ENCODE assay signal across 8 cellular contexts in genomic region chr22:21632237-21632895, GRCh38. TPM values are rescaled to one million over a fixed set of nuclear protein-coding genes. Genes with fewer than 3 reads are reported as not detected.
DNase-seq lines count a peak whose midpoint lies in the region; ATAC-seq and TF ChIP-seq lines count a peak whose summit lies in the region.

Gene CCDC116, plus strand, starts transcription at chr22:21632760. Its CDS starts 422 bp downstream, at chr22:21633182.

- H3K27ac ChIP-seq in lower lobe of right lung, result no peak within 1 kb of the TSS

- no peaks in the 10 kb centered on the region for H3K27me3 ChIP-seq in BE2C
- H3K27me3 ChIP-seq in lower lobe of right lung (ENCODE audit: low read depth), result no peaks in the 10 kb centered on the region

- H3K36me3 ChIP-seq in BE2C (peaks cover 11% of the 10 kb centered on the region), lower lobe of right lung (peaks cover 9% of the 10 kb centered on the region)

- ATAC-seq in lower lobe of right lung (no peak), HG02678 (IDR thresholded peaks at IDR 0.05; ENCODE audit: unreplicated experiment) (no peak), omental fat pad (ENCODE audit: low FRiP score) (no peak)

- intact Hi-C loops in lower lobe of right lung (cut with DNase I), result no loop called here

- H3K9me3 ChIP-seq in BE2C (no peaks in the 10 kb centered on the region), lower lobe of right lung (no peaks in the 10 kb centered on the region)

- H3K4me1 ChIP-seq in BE2C (peaks cover 3% of the 10 kb centered on the region), lower lobe of right lung (peaks cover 18% of the 10 kb centered on the region)

- DNase-seq in BE2C (peak; percentile 96), NAMALWA (ENCODE audit: low spot score) (peak; percentile 92), lower lobe of right lung (peak; percentile 70), omental fat pad (ENCODE audit: low spot score) (no peak), RPMI8226 (no peak), GM19238 (ENCODE audit: insufficient read length, low spot score) (no peak)
- peak; percentile 58 for DNase-seq in activated CD4-positive, alpha-beta T cell treated with anti-CD3 and anti-CD28 coated beads, Interleukin-2, amount 50 U/mL, for 1 hour

- no peak for TF ChIP-seq CTCF in BE2C (IDR thresholded peaks at IDR 0.05; ENCODE audit: low read depth, low read length)
- no peak for TF ChIP-seq CTCF in lower lobe of right lung (IDR thresholded peaks at IDR 0.05)
- no peak for TF ChIP-seq CTCF in omental fat pad (IDR thresholded peaks at IDR 0.05)

- H3K4me3 ChIP-seq in BE2C (ENCODE audit: low read depth, low read length) (peak within 1 kb of the TSS; percentile 43), lower lobe of right lung (no peak within 1 kb of the TSS)

RNA-seq across cellular contexts. Expression of gene CCDC116, which starts in this region (rescaled TPM):
- polyA plus RNA-seq in BE2C (2012; ENCODE audit: insufficient read depth, insufficient read length, low read depth), result 0.51 TPM
- total RNA-seq in lower lobe of right lung, result 0.41 TPM
- under 1 TPM in 3 of 4 donors, not detected in 1; 0.31 to 0.46 (median 0.36) TPM for total RNA-seq in omental fat pad

Comparison
In these comparisons a context has a peak if more than half of its experiments do, and no peak if none do; other contexts are left out.
1. Peak in DNase-seq in lower lobe of right lung; RNA of the gene not detected or under 1 TPM.
2. DNase-seq: peak in BE2C (single experiment), NAMALWA (single experiment) and activated CD4-positive, alpha-beta T cell treated with anti-CD3 and anti-CD28 coated beads, Interleukin-2, amount 50 U/mL, for 1 hour (single experiment); none in omental fat pad (single experiment), RPMI8226 (single experiment) and GM19238 (single experiment).